In the genomic region with DNA sequence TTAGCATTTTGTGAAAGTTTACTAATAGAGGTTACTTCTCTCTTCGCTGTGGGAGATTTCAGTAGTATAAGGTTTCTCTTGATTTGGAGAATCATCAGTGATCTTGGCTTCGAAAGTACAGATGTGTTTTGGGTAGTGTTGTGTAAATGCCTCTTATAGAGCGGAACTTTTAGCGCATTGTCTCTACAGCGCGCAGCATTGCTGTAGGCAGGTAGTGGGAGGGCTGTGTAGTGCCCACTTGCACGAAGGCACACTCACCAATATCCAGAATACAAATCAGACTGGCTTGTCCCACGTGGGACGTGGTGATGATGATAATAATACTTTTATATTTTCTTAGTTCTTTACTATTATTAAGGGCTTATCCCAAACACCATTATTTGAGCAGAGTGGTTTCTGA, we compare ENCODE assay signal across 9 cellular contexts. TPM values are rescaled to one million over a fixed set of nuclear protein-coding genes. Genes with fewer than 3 reads are reported as not detected.
DNase-seq lines count a peak whose midpoint lies in the region; ATAC-seq and TF ChIP-seq lines count a peak whose summit lies in the region.
"Had no signal": no experiment of that assay in that cellular context is flagged by ENCODE, and none has a peak within 500 bp of the region (broad histone marks: within the 10 kb centered on the region; RNA-seq: fewer than 3 reads in every experiment).

No MANE protein-coding gene starts in this region.

- H3K27ac Mint-ChIP-seq in H9 (no peak overlapping the region), progenitor cell of endocrine pancreas (peak overlapping the region; percentile 52)

- H4K20me1 ChIP-seq in H9 (ENCODE audit: control insufficient read depth, insufficient read depth, insufficient read length), result no peaks in the 10 kb centered on the region
- H4K20me1 ChIP-seq in SU-DHL-6 (ENCODE audit: low read depth, low read length), result no peaks in the 10 kb centered on the region

- in situ Hi-C loops in ACHN (cut with HindIII; ENCODE audit: low pct_ligation_motif_present, low pct_unique_long_range_greater_than_20kb, low sequenced_read_pairs), result no loop called here

- H2BK12ac ChIP-seq in H9 (ENCODE audit: insufficient read length, low read depth, low read length), result peak overlapping the region; percentile 24

- no peak overlapping the region for H3K23ac ChIP-seq in H9 (ENCODE audit: insufficient read length, low read depth, low read length)

- H3K9ac ChIP-seq in H9 (ENCODE audit: extremely low read depth, insufficient read length, low read length) (no peak overlapping the region), SU-DHL-6 (ENCODE audit: low read length) (peak overlapping the region; percentile 64), endocrine pancreas (ENCODE audit: control insufficient read depth, insufficient read depth, low read length) (peak overlapping the region; percentile 24)

- no peaks in the 10 kb centered on the region for H3K79me1 ChIP-seq in H9 (ENCODE audit: insufficient read depth, low read depth, low read length, poor library complexity, severe bottlenecking)

- H3K36me3 Mint-ChIP-seq in H9 (ENCODE audit: insufficient read depth in 1 of 3, low read depth in 3 of 3) (no peaks in the 10 kb centered on the region; a peak in 2 of 7 replicates), progenitor cell of endocrine pancreas (ENCODE audit: insufficient read depth) (no peaks in the 10 kb centered on the region)

- H2AFZ ChIP-seq in H9 (ENCODE audit: low read length) (no peak overlapping the region), SU-DHL-6 (ENCODE audit: low read depth, low read length, severe bottlenecking) (peak overlapping the region; percentile 37)

- H3K9me2 ChIP-seq in SU-DHL-6 (replicated peaks; ENCODE audit: insufficient read depth, low read length), result no peaks in the 10 kb centered on the region

- peaks cover 4% of the 10 kb centered on the region; the same call in 1 of the 2 replicates for H3K4me1 ChIP-seq in H9 (ENCODE audit: insufficient read depth, low read length)
- H3K4me1 ChIP-seq in endocrine pancreas (ENCODE audit: control insufficient read depth, insufficient read depth, low read length), result peaks cover 6% of the 10 kb centered on the region

- no peak overlapping the region for H2AK5ac ChIP-seq in H9 (ENCODE audit: insufficient read length, low read length)

- no peak overlapping the region for H2BK120ac ChIP-seq in H9 (ENCODE audit: low read depth, low read length, poor library complexity, severe bottlenecking)

- no peak overlapping the region for H4K5ac ChIP-seq in H9 (ENCODE audit: insufficient read length, low read depth, low read length)

- no peak overlapping the region for H3K18ac ChIP-seq in H9 (ENCODE audit: insufficient read length, low read depth, low read length)

- H3K27ac ChIP-seq in H9 (ENCODE audit: insufficient read length, low read depth, low read length) (no peak overlapping the region), SU-DHL-6 (ENCODE audit: low read depth, low read length) (peak overlapping the region; percentile 34)

- DNase-seq in H9 (no peak), progenitor cell of endocrine pancreas (ENCODE audit: low spot score, unreplicated experiment) (no peak), ACHN (no peak), SW480 (ENCODE audit: low spot score) (no peak), ureter (ENCODE audit: low spot score) (no peak)

- no peak overlapping the region for H4K8ac ChIP-seq in H9 (replicated peaks; ENCODE audit: insufficient read length, low read depth, low read length)

- no peak overlapping the region for H3K14ac ChIP-seq in H9 (ENCODE audit: insufficient read depth, low read length)

- H3K79me2 ChIP-seq in H9 (ENCODE audit: insufficient read depth, low read length) (no peaks in the 10 kb centered on the region), SU-DHL-6 (ENCODE audit: insufficient read depth, low read length) (no peaks in the 10 kb centered on the region; the same call in 1 of the 2 replicates)

- H3K36me3 ChIP-seq in SU-DHL-6 (ENCODE audit: low read length), result no peaks in the 10 kb centered on the region
- no peaks in the 10 kb centered on the region for H3K36me3 ChIP-seq in endocrine pancreas (ENCODE audit: control insufficient read depth, insufficient read depth, low read length)

- H3K9me3 Mint-ChIP-seq in H9 (no peaks in the 10 kb centered on the region), progenitor cell of endocrine pancreas (ENCODE audit: low read depth) (peaks cover 2% of the 10 kb centered on the region)

- no peak overlapping the region for H3T11ph ChIP-seq in H9 (ENCODE audit: low read length)

- TF ChIP-seq CTCF in H9 (conservative IDR thresholded peaks at IDR 0.05) (no peak), SU-DHL-6 (IDR thresholded peaks at IDR 0.05; ENCODE audit: insufficient read depth, low read length, poor library complexity, severe bottlenecking) (no peak), progenitor cell of endocrine pancreas (IDR thresholded peaks at IDR 0.05; ENCODE audit: unreplicated experiment) (no peak)

- H3K27me3 ChIP-seq in H9 (ENCODE audit: insufficient read depth, low read length) (no peaks in the 10 kb centered on the region), SU-DHL-6 (ENCODE audit: low read length) (no peaks in the 10 kb centered on the region), endocrine pancreas (ENCODE audit: control insufficient read depth, insufficient read depth, low read length) (no peaks in the 10 kb centered on the region)

- H3K9me3 ChIP-seq in H9 (ENCODE audit: control insufficient read depth, low read depth, low read length), result no peaks in the 10 kb centered on the region
- no peaks in the 10 kb centered on the region for H3K9me3 ChIP-seq in SU-DHL-6 (ENCODE audit: insufficient read depth, low read length)
- H3K9me3 ChIP-seq in endocrine pancreas (ENCODE audit: control insufficient read depth, low read length), result no peaks in the 10 kb centered on the region

- peak overlapping the region; percentile 73 to 86 for H3K4me3 Mint-ChIP-seq in H9
- H3K4me3 Mint-ChIP-seq in progenitor cell of endocrine pancreas (ENCODE audit: low read depth), result peak overlapping the region; percentile 79

- H3K4me2 ChIP-seq in H9 (ENCODE audit: insufficient read depth, insufficient read length, low read length), result peak overlapping the region; percentile 91
- H3K4me2 ChIP-seq in SU-DHL-6 (ENCODE audit: low read depth, low read length, poor library complexity, severe bottlenecking), result peak overlapping the region; percentile 70

- peaks cover 7% of the 10 kb centered on the region for H3K23me2 ChIP-seq in H9 (ENCODE audit: insufficient read length, low read depth, low read length, poor library complexity, severe bottlenecking)

- peaks cover 30% of the 10 kb centered on the region for H3F3A ChIP-seq in SU-DHL-6 (ENCODE audit: insufficient read depth)

- no peak overlapping the region for H3K4ac ChIP-seq in H9 (ENCODE audit: low read depth, low read length)

- ATAC-seq in HG03565 (IDR thresholded peaks at IDR 0.05; ENCODE audit: unreplicated experiment), result no peak

- H3K4me1 Mint-ChIP-seq in H9 (peaks cover 11 to 13% of the 10 kb centered on the region in 2 experiments), progenitor cell of endocrine pancreas (ENCODE audit: low read depth) (peaks cover 7% of the 10 kb centered on the region)

- H3K4me3 ChIP-seq in SU-DHL-6 (ENCODE audit: insufficient read depth, low read length, poor library complexity, severe bottlenecking), result peak overlapping the region; percentile 62
- H3K4me3 ChIP-seq in endocrine pancreas (ENCODE audit: control insufficient read depth, insufficient read depth, low read length), result peak overlapping the region; percentile 88

- no peak overlapping the region for H3K56ac ChIP-seq in H9 (ENCODE audit: insufficient read length, low read depth, low read length)

- no peak overlapping the region for H2BK15ac ChIP-seq in H9 (ENCODE audit: low read depth, low read length)

- H3K27me3 Mint-ChIP-seq in H9 (ENCODE audit: low read depth) (peaks cover 19% of the 10 kb centered on the region), progenitor cell of endocrine pancreas (peaks cover 1% of the 10 kb centered on the region)

- no peak overlapping the region for H4K91ac ChIP-seq in H9 (ENCODE audit: insufficient read length, low read depth, low read length)

- H2BK5ac ChIP-seq in H9 (ENCODE audit: insufficient read length, low read length), result no peak overlapping the region

- no peak overlapping the region for H2BK20ac ChIP-seq in H9 (ENCODE audit: low read depth, low read length, poor library complexity, severe bottlenecking)

- WGBS in H9 (ENCODE audit: extremely low coverage, insufficient read length, low lambda C conversion rate), result no CpG with 5 or more reads among the region's 9 CpGs

RNA-seq across cellular contexts. Expression of gene FAM83F, which starts 51.4 kb away (rescaled TPM):
- total RNA-seq in H9 (2021), result 17.4 and 19.6 TPM in 2 replicates
- total RNA-seq in progenitor cell of endocrine pancreas, result 19.8 and 21.3 TPM in 2 replicates
- 33.0 TPM for total RNA-seq in ureter
- total RNA-seq: M059J had no signal
